In genomic region chr5:76175051-76175666, GRCh38 we compare ENCODE assay signal across 8 cellular contexts.
A peak's percentile ranks its signal among the peaks of the same experiment; 100 is the strongest.
DNase-seq lines count a peak whose midpoint lies in the region; ATAC-seq and TF ChIP-seq lines count a peak whose summit lies in the region.

No MANE protein-coding gene starts in this region.

- no peak overlapping the region for H2AFZ ChIP-seq in HCT116 (ENCODE audit: low read depth, low read length, poor library complexity, severe bottlenecking)

- TF ChIP-seq POLR2A in HCT116 (IDR thresholded peaks at IDR 0.05; ENCODE audit: borderline replicate concordance, extremely low read depth, insufficient read depth, insufficient read length) (no peak), testis (IDR thresholded peaks at IDR 0.05) (no peak)

- peak; percentile 6 for DNase-seq in DMS79 (lab: John Stamatoyannopoulos, UW)
- DNase-seq in DMS79 treated with DMSO at 0.1 percent for 48 hours (lab: John Stamatoyannopoulos, UW), result no peak
- DNase-seq in HCT116 (ENCODE audit: low read depth, low spot score), result peak; percentile 46
- DNase-seq in NCI-H2029 (lab: John Stamatoyannopoulos, UW), result peak; percentile 42
- DNase-seq in activated CD4-positive, CD25-positive, alpha-beta regulatory T cell (lab: John Stamatoyannopoulos, UW), result peak in 3 of 4 experiments; percentile 4 to 23 (median 5)
- peak; percentile 80 for DNase-seq in dermis blood vessel endothelial cell
- peak in 2 of 3 donors; percentile 60 to 89 for DNase-seq in mucosa of descending colon
- peak; percentile 80 for DNase-seq in testis

- no peaks in the 10 kb centered on the region for H3K4me1 ChIP-seq in HCT116 (ENCODE audit: control insufficient read depth in 1 of 2, insufficient read depth in 2 of 2, low read length in 2 of 2)
- H3K4me1 ChIP-seq in mucosa of descending colon (ENCODE audit: low read depth), result no peaks in the 10 kb centered on the region
- H3K4me1 ChIP-seq in testis, result no peaks in the 10 kb centered on the region

- H3K4me3 ChIP-seq in HCT116 (replicated peaks in 1 of 2; ENCODE audit: low read depth in 1 of 2, low read length in 2 of 2) (no peak overlapping the region), mucosa of descending colon (no peak overlapping the region), testis (no peak overlapping the region)

- H4K20me1 ChIP-seq in HCT116 (ENCODE audit: insufficient read depth), result no peaks in the 10 kb centered on the region

- H3K9ac ChIP-seq in HCT116 (ENCODE audit: low read length), result no peak overlapping the region

- H3K27me3 ChIP-seq in HCT116 (ENCODE audit: insufficient read depth, low read length) (no peaks in the 10 kb centered on the region), testis (no peaks in the 10 kb centered on the region)

- CTCF ChIA-PET in HCT116 (lab: Charles Lee), result interaction anchor here (0.5 to 2.7 kb wide), 41 partner anchors 9 to 780 kb away, joined by 3 to 27 read pairs (median 4); no protein-coding TSS in a partner anchor

- TF ChIP-seq CTCF in HCT116 (IDR thresholded peaks at IDR 0.05 in 2 of 3, conservative IDR thresholded peaks at IDR 0.05 in 1 of 3; ENCODE audit: borderline replicate concordance in 1 of 3, insufficient read depth in 1 of 3, low read depth in 2 of 3, low read length in 2 of 3), result peak; percentile 47 to 89 (median 89); a peak in 5 of 6 replicates
- TF ChIP-seq CTCF in mucosa of descending colon (IDR thresholded peaks at IDR 0.05), result peak; percentile 38
- peak in 2 of 3 experiments; percentile 35 to 59 for TF ChIP-seq CTCF in testis (IDR thresholded peaks at IDR 0.05)

- peak; percentile 72 for TF ChIP-seq RAD21 in HCT116 (IDR thresholded peaks at IDR 0.05; ENCODE audit: low read depth)

- POLR2A ChIA-PET in HCT116 (lab: Charles Lee), result interaction anchor here (0.7 kb wide), 1 partner anchor 29 kb away, joined by 3 read pairs; no protein-coding TSS in a partner anchor

- 34 to 39% methylated on average over 6 of the region's 6 CpGs for WGBS in testis, 2 donors

- H3K36me3 ChIP-seq in HCT116 (ENCODE audit: control insufficient read depth in 1 of 2, insufficient read depth in 2 of 2, low read length in 2 of 2) (no peaks in the 10 kb centered on the region), mucosa of descending colon (ENCODE audit: low read depth) (no peaks in the 10 kb centered on the region), testis (ENCODE audit: low read depth, missing control alignments) (no peaks in the 10 kb centered on the region)

- RAD21 ChIA-PET in HCT116 (lab: Charles Lee; ENCODE audit: low non-redundant PET in 1 of 2, low total read pairs in 2 of 2, uncharacterized antibody in 2 of 2, unreplicated experiment in 2 of 2), result interaction anchor here in 1 of 2 experiments (0.5 kb wide), 1 partner anchor 12 kb away, joined by 3 read pairs; no protein-coding TSS in a partner anchor

- H3K79me2 ChIP-seq in HCT116 (ENCODE audit: insufficient read depth, low read length), result no peaks in the 10 kb centered on the region

- no TSS peak for BruUV-seq in HCT116 (replicated peaks; lab: Mats Ljungman, UMichigan)

- no peak overlapping the region for H3K27ac ChIP-seq in HCT116 (ENCODE audit: low read depth, low read length)
- no peak overlapping the region for H3K27ac ChIP-seq in testis

- H3K9me3 ChIP-seq in HCT116 (ENCODE audit: control insufficient read depth in 1 of 2, insufficient read depth in 1 of 2, low read depth in 1 of 2, low read length in 2 of 2), result no peaks in the 10 kb centered on the region
- H3K9me3 ChIP-seq in mucosa of descending colon, result no peaks in the 10 kb centered on the region
- no peaks in the 10 kb centered on the region for H3K9me3 ChIP-seq in testis

- H3K4me2 ChIP-seq in HCT116 (ENCODE audit: low read length), result peak overlapping the region; percentile 36; the same call in 1 of the 2 replicates

- H3K9me2 ChIP-seq in HCT116 (ENCODE audit: insufficient read depth), result no peaks in the 10 kb centered on the region

- ATAC-seq in HCT116, result peak; percentile 95
- peak; percentile 90 for ATAC-seq in mucosa of descending colon

- intact Hi-C loops in HCT116 (cut with micrococcal nuclease), result loop anchor here (5.0 kb wide), 1 partner anchor 438 kb away; no protein-coding TSS in a partner anchor
- intact Hi-C loops in mucosa of descending colon (cut with DNase I, micrococcal nuclease), result no loop called here
- intact Hi-C loops in testis (cut with DNase I; ENCODE audit: low total_unique reads), result no loop called here

TF ChIP-seq in HCT116, 20 proteins besides CTCF, POLR2A, EP300 and RAD21:
- no peak for TF ChIP-seq CEBPB (IDR thresholded peaks at IDR 0.05; ENCODE audit: low read depth)
- no peak for TF ChIP-seq POLR2AphosphoS5 (IDR thresholded peaks at IDR 0.05; ENCODE audit: low read depth, low read length)
- TF ChIP-seq ELF1 (IDR thresholded peaks at IDR 0.05; ENCODE audit: borderline replicate concordance, low read depth), result no peak
- TF ChIP-seq ZFX (IDR thresholded peaks at IDR 0.05), result no peak
- no peak for TF ChIP-seq YY1 (IDR thresholded peaks at IDR 0.05; ENCODE audit: extremely low read depth, insufficient replicate concordance, low read depth, low read length)

Comparison
In these comparisons a context has a peak if more than half of its experiments do, and no peak if none do; other contexts are left out.
1. CTCF ChIP-seq: peak in every context shown above with its lines; median percentile 89 in HCT116; 47 in testis; 38 in mucosa of descending colon.